Comparison of ENCODE assay signal across 9 cellular contexts in the genomic region with DNA sequence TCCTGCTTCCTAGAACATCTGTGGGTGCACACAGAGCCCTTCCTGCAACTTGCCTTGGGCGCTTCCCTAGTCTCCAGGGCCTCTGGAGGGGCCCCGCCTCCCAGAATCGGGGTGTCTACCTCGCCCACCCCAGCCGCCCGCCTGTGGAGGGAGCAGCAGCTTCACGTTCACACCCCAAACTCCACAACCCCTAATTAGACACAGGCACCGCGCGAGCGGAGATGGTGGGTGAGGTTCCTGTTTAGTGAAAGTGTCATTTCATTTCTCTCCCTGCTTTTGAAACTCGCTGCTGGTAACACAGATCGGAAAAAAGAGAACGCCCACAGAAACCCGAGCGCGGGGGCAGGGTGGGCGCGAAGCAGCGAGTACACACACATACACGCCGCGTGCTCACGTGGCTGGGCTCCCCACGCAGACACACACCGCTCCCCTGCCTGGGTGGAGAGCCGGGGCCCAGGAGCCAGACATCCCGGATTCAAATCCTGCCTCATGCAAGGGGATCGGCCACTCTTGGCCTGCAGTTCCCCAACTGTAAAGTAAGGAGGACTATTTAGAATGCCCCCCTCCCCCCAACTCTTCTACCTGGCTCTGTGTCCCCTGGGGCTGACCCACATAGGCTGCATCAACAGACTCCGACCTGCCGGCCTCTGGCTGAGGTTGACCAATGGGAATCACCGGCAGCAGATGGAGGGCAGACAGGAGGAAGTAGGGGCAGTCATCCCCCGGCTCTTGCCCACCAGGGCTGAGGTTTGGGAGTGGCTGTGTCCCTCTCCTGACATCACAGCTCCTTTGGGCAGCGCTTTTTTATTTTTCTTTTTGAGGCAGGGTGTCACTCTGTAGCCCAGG.
DNase-seq lines count a peak whose midpoint lies in the region; TF ChIP-seq lines count a peak whose summit lies in the region.
"Had no signal": no experiment of that assay in that cellular context is flagged by ENCODE, and none has a peak within 500 bp of the region (broad histone marks: within the 10 kb centered on the region; RNA-seq: fewer than 3 reads in every experiment).

No MANE protein-coding gene starts in this region.

- H3K36me3 Mint-ChIP-seq in T-helper 2 cell treated with Interferon-gamma antibody and Interleukin-4, amounts not matched to agents 5 μg/mL and 100 μg/mL, for 36 hours (ENCODE audit: low read depth): no peaks in the 10 kb centered on the region
- no peaks in the 10 kb centered on the region for H3K36me3 Mint-ChIP-seq in brain

- no peak overlapping the region for H3K27ac Mint-ChIP-seq in T-helper 2 cell treated with Interferon-gamma antibody and Interleukin-4, amounts not matched to agents 5 μg/mL and 100 μg/mL, for 36 hours
- H3K27ac Mint-ChIP-seq in brain: peak overlapping the region in 3 of 5 experiments; percentile 55 to 82 (median 65)

- peaks cover 15% of the 10 kb centered on the region for H3K9me3 Mint-ChIP-seq in T-helper 2 cell treated with Interferon-gamma antibody and Interleukin-4, amounts not matched to agents 5 μg/mL and 100 μg/mL, for 36 hours
- peaks cover 2 to 36% (median 26%) of the 10 kb centered on the region in 5 experiments for H3K9me3 Mint-ChIP-seq in brain

- DNase-seq in GDM1 (lab: John Stamatoyannopoulos, UW) (peak; percentile 22), NCI-H510A treated with DMSO at 0.1 percent for 48 hours (lab: John Stamatoyannopoulos, UW) (no peak), D341Med (ENCODE audit: low spot score) (no peak), GF-D8 (lab: John Stamatoyannopoulos, UW) (no peak), DMS79 (lab: John Stamatoyannopoulos, UW) (no peak)
- peak; percentile 41 for DNase-seq in T-helper 2 cell treated with Interferon-gamma antibody and Interleukin-4, amounts not matched to agents 5 μg/mL and 100 μg/mL, for 36 hours (ENCODE audit: low spot score)
- peak; percentile 87 for DNase-seq in stimulated activated CD4-positive, alpha-beta T cell treated with anti-CD3 and anti-CD28 coated beads, Interleukin-2, amount 100 ng/mL, for 4 hours (ENCODE audit: low read depth)
- DNase-seq: EL had no signal

- H3K4me1 Mint-ChIP-seq in T-helper 2 cell treated with Interferon-gamma antibody and Interleukin-4, amounts not matched to agents 5 μg/mL and 100 μg/mL, for 36 hours (ENCODE audit: low read depth): peaks cover 7% of the 10 kb centered on the region
- H3K4me1 Mint-ChIP-seq in brain: peaks cover 21% of the 10 kb centered on the region

- no peak for TF ChIP-seq CTCF in brain (conservative IDR thresholded peaks at IDR 0.05)

- peaks cover 13% of the 10 kb centered on the region for H3K27me3 Mint-ChIP-seq in T-helper 2 cell treated with Interferon-gamma antibody and Interleukin-4, amounts not matched to agents 5 μg/mL and 100 μg/mL, for 36 hours (ENCODE audit: low read depth)
- peaks cover 8% of the 10 kb centered on the region for H3K27me3 Mint-ChIP-seq in brain

- peak overlapping the region; percentile 29 for H3K4me3 Mint-ChIP-seq in T-helper 2 cell treated with Interferon-gamma antibody and Interleukin-4, amounts not matched to agents 5 μg/mL and 100 μg/mL, for 36 hours
- H3K4me3 Mint-ChIP-seq in brain: no peak overlapping the region

Comparison
In these comparisons a context has a peak if more than half of its experiments do, and no peak if none do; other contexts are left out.
1. DNase-seq: peak in GDM1 (single experiment), T-helper 2 cell treated with Interferon-gamma antibody and Interleukin-4, amounts not matched to agents 5 μg/mL and 100 μg/mL, for 36 hours (single experiment) and stimulated activated CD4-positive, alpha-beta T cell treated with anti-CD3 and anti-CD28 coated beads, Interleukin-2, amount 100 ng/mL, for 4 hours (single experiment); none in NCI-H510A treated with DMSO at 0.1 percent for 48 hours (single experiment), D341Med (single experiment), GF-D8 (single experiment) and DMS79 (single experiment).